In the genomic region with DNA sequence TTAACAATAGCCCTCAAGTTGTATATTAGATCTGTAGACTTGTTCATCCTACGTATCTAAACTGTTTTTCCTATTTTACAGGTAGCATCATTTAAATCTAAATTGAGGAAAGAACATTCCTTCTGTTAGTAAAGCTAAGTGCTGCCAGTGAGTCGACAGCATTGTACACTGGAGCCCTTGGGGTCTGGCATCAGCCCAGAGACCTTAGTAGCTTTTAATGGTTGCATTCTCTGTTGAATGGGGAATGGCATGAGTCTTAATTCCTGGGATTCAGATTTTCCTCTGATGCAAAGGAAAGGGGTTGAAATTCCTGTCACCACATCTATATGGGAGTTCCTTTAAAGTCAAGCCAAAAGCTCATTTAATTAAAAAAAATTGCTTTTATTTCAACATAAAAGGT, we compare ENCODE assay signal across 6 cellular contexts.
"Had no signal": no experiment of that assay in that cellular context is flagged by ENCODE, and none has a peak within 500 bp of the region (broad histone marks: within the 10 kb centered on the region; RNA-seq: fewer than 3 reads in every experiment).

No MANE protein-coding gene starts in this region.

- DNase-seq: effector memory CD4-positive, alpha-beta T cell; ovary; right lobe of liver; stimulated activated CD4-positive, alpha-beta T cell treated with anti-CD3 and anti-CD28 coated beads, Interleukin-4, amount 100 ng/mL, for 1 hour had no signal

- FAIRE-seq: endometrium, urothelium cell line had no signal
